ENCODE assay signal across 23 cellular contexts in genomic region chr11:75249704-75250103, GRCh38. TPM values are rescaled to one million over a fixed set of nuclear protein-coding genes. Genes with fewer than 3 reads are reported as not detected.
"Had no signal": no experiment of that assay in that cellular context is flagged by ENCODE, and none has a peak within 500 bp of the region (broad histone marks: within the 10 kb centered on the region; RNA-seq: fewer than 3 reads in every experiment).

No MANE protein-coding gene starts in this region.

- H3K4me3 ChIP-seq: heart left ventricle, prostate gland had no signal

- H3K27ac Mint-ChIP-seq: activated B cell treated with CpG ODN at 0.5 μM for 24 hours; activated CD4-positive, alpha-beta T cell treated with anti-CD3 and anti-CD28 coated beads for 36 hours; activated T-helper 17 cell treated with anti-CD3 and anti-CD28 coated beads, Interleukin-2, amount 50 U/mL, for 72 hours; natural killer cell treated with Interleukin-12 subunit alpha and Interleukin-12 subunit beta and Interleukin-15 and Interleukin-18, amount 100 ng/mL, for 72 hours; stimulated activated naive CD8-positive, alpha-beta T cell treated with anti-CD3 and anti-CD28 coated beads, Interleukin-15, amount 100 ng/mL, for 72 hours; type B pancreatic cell had no signal

- H3K27ac ChIP-seq: heart left ventricle, prostate gland had no signal

- H3K4me3 Mint-ChIP-seq: activated B cell treated with CpG ODN at 0.5 μM for 24 hours; activated CD4-positive, alpha-beta T cell treated with anti-CD3 and anti-CD28 coated beads for 36 hours; activated T-helper 17 cell treated with anti-CD3 and anti-CD28 coated beads, Interleukin-2, amount 50 U/mL, for 72 hours; natural killer cell treated with Interleukin-12 subunit alpha and Interleukin-12 subunit beta and Interleukin-15 and Interleukin-18, amount 100 ng/mL, for 72 hours; stimulated activated naive CD8-positive, alpha-beta T cell treated with anti-CD3 and anti-CD28 coated beads, Interleukin-15, amount 100 ng/mL, for 72 hours; T-helper 1 cell treated with Interleukin-12 subunit alpha and Interleukin-12 subunit beta and Interleukin-4 antibody, amounts not matched to agents 30 μg/mL and 1 μg/mL, for 36 hours; type B pancreatic cell had no signal

- H3K9me3 Mint-ChIP-seq: activated T-helper 17 cell treated with anti-CD3 and anti-CD28 coated beads, Interleukin-2, amount 50 U/mL, for 72 hours; natural killer cell treated with Interleukin-12 subunit alpha and Interleukin-12 subunit beta and Interleukin-15 and Interleukin-18, amount 100 ng/mL, for 72 hours; stimulated activated naive CD8-positive, alpha-beta T cell treated with anti-CD3 and anti-CD28 coated beads, Interleukin-15, amount 100 ng/mL, for 72 hours; T-helper 1 cell treated with Interleukin-12 subunit alpha and Interleukin-12 subunit beta and Interleukin-4 antibody, amounts not matched to agents 30 μg/mL and 1 μg/mL, for 36 hours; type B pancreatic cell had no signal

- H3K9me3 ChIP-seq: prostate gland had no signal

- H3K36me3 Mint-ChIP-seq: natural killer cell treated with Interleukin-12 subunit alpha and Interleukin-12 subunit beta and Interleukin-15 and Interleukin-18, amount 100 ng/mL, for 72 hours; type B pancreatic cell had no signal

- ATAC-seq: activated CD4-positive, alpha-beta T cell treated with anti-CD3 and anti-CD28 coated beads for 36 hours; activated T-helper 17 cell treated with anti-CD3 and anti-CD28 coated beads, Interleukin-2, amount 50 U/mL, for 72 hours; natural killer cell treated with Interleukin-12 subunit alpha and Interleukin-12 subunit beta and Interleukin-15 and Interleukin-18, amount 100 ng/mL, for 72 hours; stimulated activated naive CD8-positive, alpha-beta T cell treated with anti-CD3 and anti-CD28 coated beads, Interleukin-15, amount 100 ng/mL, for 72 hours had no signal

- H3K27me3 Mint-ChIP-seq: activated CD4-positive, alpha-beta T cell treated with anti-CD3 and anti-CD28 coated beads for 36 hours had no signal

- DNase-seq: activated B cell treated with CpG ODN at 0.5 μM for 24 hours; activated CD4-positive, alpha-beta T cell treated with anti-CD3 and anti-CD28 coated beads for 36 hours; activated CD4-positive, alpha-beta T cell treated with anti-CD3 and anti-CD28 coated beads, Interleukin-2, amount 50 U/mL, for 4 hours; activated naive CD4-positive, alpha-beta T cell treated with Interleukin-2 at 50 U/mL for 16 hours; amygdala; cerebellar nuclear complex; cortex of kidney; left cardiac atrium; stimulated activated CD4-positive, alpha-beta T cell treated with anti-CD3 and anti-CD28 coated beads, Interleukin-1b, Interleukin-23, amount 100 ng/mL, for 48 hours; stimulated activated naive CD8-positive, alpha-beta T cell treated with anti-CD3 and anti-CD28 coated beads, Interleukin-15, amount 100 ng/mL, for 72 hours; T1000 had no signal

- H3K36me3 ChIP-seq: heart left ventricle, prostate gland had no signal

- H3K4me1 ChIP-seq: prostate gland had no signal

- H3K4me1 Mint-ChIP-seq: activated B cell treated with CpG ODN at 0.5 μM for 24 hours; activated CD4-positive, alpha-beta T cell treated with anti-CD3 and anti-CD28 coated beads for 36 hours; activated T-helper 17 cell treated with anti-CD3 and anti-CD28 coated beads, Interleukin-2, amount 50 U/mL, for 72 hours had no signal

RNA-seq across cellular contexts. Expression of gene TPBGL, which starts 9.1 kb away (rescaled TPM):
- total RNA-seq: activated B cell treated with CpG ODN at 0.5 μM for 24 hours, bronchial epithelial cell, epithelial cell of proximal tubule, fibroblast of villous mesenchyme, liver, osteocyte, skeletal muscle tissue had no signal
